11 cellular contexts compared by ENCODE assay signal in genomic region chr3:58952128-58952917, GRCh38.
DNase-seq lines count a peak whose midpoint lies in the region; ATAC-seq and TF ChIP-seq lines count a peak whose summit lies in the region.
"Had no signal": no experiment of that assay in that cellular context is flagged by ENCODE, and none has a peak within 500 bp of the region (broad histone marks: within the 10 kb centered on the region; RNA-seq: fewer than 3 reads in every experiment).

No MANE protein-coding gene starts in this region.

- H3K4me3 ChIP-seq in GM06990 (replicated peaks; ENCODE audit: low read depth, low read length): no peak overlapping the region

- H3K36me3 ChIP-seq in GM06990 (ENCODE audit: control insufficient read depth, insufficient read depth, low read length): no peaks in the 10 kb centered on the region

- H3K27me3 ChIP-seq in GM06990 (replicated peaks; ENCODE audit: control insufficient read depth, insufficient read depth, low read length): no peaks in the 10 kb centered on the region
- no peaks in the 10 kb centered on the region for H3K27me3 ChIP-seq in foreskin keratinocyte

- intact Hi-C loops in Right ventricle myocardium inferior (cut with DNase I): no loop called here

- DNase-seq in GM06990 (ENCODE audit: extremely low read depth, insufficient read length) (peak; percentile 48), glomerular visceral epithelial cell (ENCODE audit: extremely low spot score) (peak; percentile 55), islet precursor cell (no peak), Right ventricle myocardium inferior (ENCODE audit: missing footprints) (no peak), RKO (ENCODE audit: low spot score) (no peak), foreskin keratinocyte (no peak)
- DNase-seq: activated T-cell treated with anti-CD3 and anti-CD28 coated beads for 4 hours, hippocampal formation had no signal

- peak; percentile 52 for ATAC-seq in GM21529 (IDR thresholded peaks at IDR 0.05; ENCODE audit: unreplicated experiment)
- ATAC-seq in HG03432 (IDR thresholded peaks at IDR 0.05; ENCODE audit: unreplicated experiment): peak; percentile 75
- no peak for ATAC-seq in Right ventricle myocardium inferior
- ATAC-seq in foreskin keratinocyte: no peak
- ATAC-seq: Panc1 had no signal

- no peak overlapping the region for H3K27ac ChIP-seq in foreskin keratinocyte

- no peaks in the 10 kb centered on the region for H3K4me1 ChIP-seq in foreskin keratinocyte

- TF ChIP-seq CTCF in GM06990 (IDR thresholded peaks at IDR 0.05; ENCODE audit: insufficient read depth, low read length, poor library complexity, severe bottlenecking) (no peak), foreskin keratinocyte (conservative IDR thresholded peaks at IDR 0.05) (no peak)

Comparison
In these comparisons a context has a peak if more than half of its experiments do, and no peak if none do; other contexts are left out.
1. DNase-seq: peak in GM06990 (single experiment) and glomerular visceral epithelial cell (single experiment); none in islet precursor cell (single experiment), Right ventricle myocardium inferior (single experiment), RKO (single experiment) and foreskin keratinocyte (0 of 2).
2. ATAC-seq: peak in GM21529 (single experiment) and HG03432 (single experiment); none in Right ventricle myocardium inferior (single experiment) and foreskin keratinocyte (single experiment).